Comparison of ENCODE assay signal across 8 cellular contexts in genomic region chr14:94342334-94342934, GRCh38. TPM values are rescaled to one million over a fixed set of nuclear protein-coding genes. Genes with fewer than 3 reads are reported as not detected.
DNase-seq lines count a peak whose midpoint lies in the region; ATAC-seq and TF ChIP-seq lines count a peak whose summit lies in the region.

No MANE protein-coding gene starts in this region.

- peaks cover 10% of the 10 kb centered on the region for H3K4me1 Mint-ChIP-seq in stimulated activated naive CD8-positive, alpha-beta T cell treated with anti-CD3 and anti-CD28 coated beads, Interleukin-15, Interleukin-2, amounts not matched to agents 100 ng/mL and 50 ng/mL, for 24 hours (ENCODE audit: low read depth)

- no peak for DNase-seq in stimulated activated naive CD8-positive, alpha-beta T cell treated with anti-CD3 and anti-CD28 coated beads, Interleukin-15, Interleukin-2, amounts not matched to agents 100 U/mL and 50 U/mL, for 24 hours
- DNase-seq in SHP77 treated with DMSO at 0.1 percent for 48 hours (lab: John Stamatoyannopoulos, UW) (peak; percentile 78), fibroblast of the aortic adventitia (ENCODE audit: low read depth) (peak; percentile 100), renal cortical epithelial cell (ENCODE audit: low read depth) (peak; percentile 99)

- no peak for TF ChIP-seq CTCF in fibroblast of the aortic adventitia (IDR thresholded peaks at IDR 0.05; ENCODE audit: insufficient read depth, low read length)

- ATAC-seq in stimulated activated naive CD8-positive, alpha-beta T cell treated with anti-CD3 and anti-CD28 coated beads, Interleukin-15, Interleukin-2, amounts not matched to agents 100 U/mL and 50 U/mL, for 24 hours, result no peak
- ATAC-seq in HG02884 (IDR thresholded peaks at IDR 0.05; ENCODE audit: unreplicated experiment) (no peak), GM21526 (IDR thresholded peaks at IDR 0.05; ENCODE audit: low FRiP score, unreplicated experiment) (no peak), HG03521 (IDR thresholded peaks at IDR 0.05; ENCODE audit: unreplicated experiment) (no peak)

- no peak overlapping the region for H3K4me3 Mint-ChIP-seq in stimulated activated naive CD8-positive, alpha-beta T cell treated with anti-CD3 and anti-CD28 coated beads, Interleukin-15, Interleukin-2, amounts not matched to agents 100 ng/mL and 50 ng/mL, for 24 hours

- H3K9me3 Mint-ChIP-seq in stimulated activated naive CD8-positive, alpha-beta T cell treated with anti-CD3 and anti-CD28 coated beads, Interleukin-15, Interleukin-2, amounts not matched to agents 100 ng/mL and 50 ng/mL, for 24 hours, result peaks cover 9% of the 10 kb centered on the region

- H3K27me3 Mint-ChIP-seq in stimulated activated naive CD8-positive, alpha-beta T cell treated with anti-CD3 and anti-CD28 coated beads, Interleukin-15, Interleukin-2, amounts not matched to agents 100 ng/mL and 50 ng/mL, for 24 hours, result peaks cover 30% of the 10 kb centered on the region

- H3K4me3 ChIP-seq in fibroblast of the aortic adventitia (ENCODE audit: low read depth, low read length), result no peak overlapping the region

- H3K27ac Mint-ChIP-seq in stimulated activated naive CD8-positive, alpha-beta T cell treated with anti-CD3 and anti-CD28 coated beads, Interleukin-15, Interleukin-2, amounts not matched to agents 100 ng/mL and 50 ng/mL, for 24 hours, result peak overlapping the region; percentile 29

- no peaks in the 10 kb centered on the region for H3K36me3 Mint-ChIP-seq in stimulated activated naive CD8-positive, alpha-beta T cell treated with anti-CD3 and anti-CD28 coated beads, Interleukin-15, Interleukin-2, amounts not matched to agents 100 ng/mL and 50 ng/mL, for 24 hours (ENCODE audit: low read depth)

RNA-seq across cellular contexts. Expression of gene SERPINA6, which starts 19.3 kb away (rescaled TPM):
- total RNA-seq in fibroblast of the aortic adventitia (ENCODE audit: low replicate concordance) (not detected in 2 replicates), renal cortical epithelial cell (0.35 and 0.65 TPM in 2 replicates)

RNA-seq across cellular contexts. Expression of gene SERPINA2, which starts 24.1 kb away (rescaled TPM):
- total RNA-seq in fibroblast of the aortic adventitia (ENCODE audit: low replicate concordance) (not detected in 2 replicates), renal cortical epithelial cell (0.10 TPM in 1 of 2 replicates, not detected in the other)

RNA-seq across cellular contexts. Expression of gene SERPINA1, which starts 46.0 kb away (rescaled TPM):
- total RNA-seq in fibroblast of the aortic adventitia (ENCODE audit: low replicate concordance) (not detected in 2 replicates), renal cortical epithelial cell (32.1 and 137 TPM in 2 replicates)

RNA-seq across cellular contexts. Expression of gene SERPINA10, which starts 49.4 kb away (rescaled TPM):
- total RNA-seq in fibroblast of the aortic adventitia (ENCODE audit: low replicate concordance), result not detected in 2 replicates
- not detected in 2 replicates for total RNA-seq in renal cortical epithelial cell

Comparison
In these comparisons a context has a peak if more than half of its experiments do, and no peak if none do; other contexts are left out.
1. RNA of gene SERPINA1, which starts 46.0 kb away (total RNA-seq): 32.1 to 137 TPM in renal cortical epithelial cell; not detected in fibroblast of the aortic adventitia; every median in the first group is over 10 times any median in the second.